In the genomic region with DNA sequence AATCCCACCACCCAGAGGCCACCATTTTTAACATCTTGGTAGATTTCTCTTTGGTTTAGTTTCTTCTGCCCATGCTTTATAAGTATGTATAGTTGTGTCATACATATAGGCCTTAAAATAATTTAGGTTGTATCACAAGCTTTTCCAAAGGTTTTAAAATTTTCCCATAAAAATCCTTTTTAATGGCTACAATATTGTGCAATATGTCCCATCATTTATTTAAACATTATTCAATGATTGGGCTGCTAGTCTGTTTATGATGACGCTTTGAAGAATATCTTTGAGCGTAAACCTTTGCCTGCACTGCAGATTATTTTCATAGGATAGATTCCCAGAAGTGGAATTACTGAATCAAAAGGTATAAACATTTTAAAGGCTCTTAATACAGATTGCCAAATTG, we compare ENCODE assay signal across 28 cellular contexts.
"Had no signal": no experiment of that assay in that cellular context is flagged by ENCODE, and none has a peak within 500 bp of the region (broad histone marks: within the 10 kb centered on the region; RNA-seq: fewer than 3 reads in every experiment).

No MANE protein-coding gene starts in this region.

- H3K79me2 ChIP-seq: parathyroid adenoma had no signal

- H3K36me3 ChIP-seq: neural progenitor cell, ovary, spleen, suprapubic skin, tibial artery, transverse colon, upper lobe of right lung, uterus had no signal

- ATAC-seq: natural killer cell; psoas muscle; right cardiac atrium; sciatic nerve; stimulated activated memory B cell treated with anti-CD40 and anti-IgM and Interleukin-4, amounts not matched to agents 10 μg/mL and 1 μg/mL and 100 μg/mL, for 72 hours; stimulated activated naive CD8-positive, alpha-beta T cell treated with anti-CD3 and anti-CD28 coated beads, Interleukin-15, amount 100 ng/mL, for 72 hours; stimulated activated naive CD8-positive, alpha-beta T cell treated with anti-CD3 and anti-CD28 coated beads, Interleukin-15, Interleukin-2, amounts not matched to agents 100 U/mL and 50 U/mL, for 24 hours; upper lobe of right lung had no signal

- H3K4me2 ChIP-seq: neural progenitor cell, smooth muscle cell had no signal

- H2AFZ ChIP-seq: neural progenitor cell, parathyroid adenoma had no signal

- H3K9me3 ChIP-seq: ovary, psoas muscle, spleen, suprapubic skin, testis, tibial artery, transverse colon, upper lobe of right lung, uterus had no signal

- H3K9ac ChIP-seq: neural progenitor cell, parathyroid adenoma had no signal

- H3K4me1 ChIP-seq: parathyroid adenoma, psoas muscle, spleen, suprapubic skin, testis, tibial artery, transverse colon, upper lobe of right lung, uterus had no signal

- H3K4me3 ChIP-seq: neural progenitor cell, ovary, psoas muscle, skin epidermis, smooth muscle cell, spleen, suprapubic skin, testis, tibial artery, transverse colon, upper lobe of right lung, uterus had no signal

- H3K27ac ChIP-seq: neural progenitor cell, ovary, parathyroid adenoma, psoas muscle, skin epidermis, spleen, suprapubic skin, testis, tibial artery, transverse colon, upper lobe of right lung, uterus had no signal

- H3K27me3 ChIP-seq: neural progenitor cell, ovary, spleen, suprapubic skin, testis, transverse colon, upper lobe of right lung, uterus had no signal

- DNase-seq: natural killer cell; occipital lobe; ovary; posterior cingulate gyrus; psoas muscle; right cardiac atrium; stimulated activated CD4-positive, alpha-beta T cell treated with anti-CD3 and anti-CD28 coated beads, Interleukin-12 subunit alpha, Interleukin-12 subunit beta, amount 100 ng/mL, for 4 hours; stimulated activated CD4-positive, alpha-beta T cell treated with anti-CD3 and anti-CD28 coated beads, Interleukin-1b, Interleukin-23, amount 100 ng/mL, for 48 hours; stimulated activated CD4-positive, alpha-beta T cell treated with anti-CD3 and anti-CD28 coated beads, Interleukin-4, amount 100 ng/mL, for 1 hour; stimulated activated CD4-positive, alpha-beta T cell treated with anti-CD3 and anti-CD28 coated beads, Interleukin-4, amount 100 ng/mL, for 4 hours; stimulated activated CD8-positive, alpha-beta memory T cell treated with anti-CD3 and anti-CD28 coated beads, Interleukin-4, amount 100 ng/mL, for 48 hours; stimulated activated naive CD4-positive, alpha-beta T cell; stimulated activated naive CD8-positive, alpha-beta T cell treated with anti-CD3 and anti-CD28 coated beads, Interleukin-15, amount 100 ng/mL, for 72 hours; stimulated activated naive CD8-positive, alpha-beta T cell treated with anti-CD3 and anti-CD28 coated beads, Interleukin-15, Interleukin-2, amounts not matched to agents 100 U/mL and 50 U/mL, for 24 hours; substantia nigra; testis; tibial artery; transverse colon; upper lobe of right lung; uterus had no signal
